Comparison of ENCODE assay signal across 8 cellular contexts in genomic region chr4:41360911-41361830, GRCh38.
DNase-seq lines count a peak whose midpoint lies in the region; ATAC-seq lines count a peak whose summit lies in the region.

No MANE protein-coding gene starts in this region.

- H3K9me3 ChIP-seq in neuronal stem cell (replicated peaks in 1 of 2; ENCODE audit: control insufficient read depth in 2 of 2, insufficient read depth in 1 of 2, low read depth in 1 of 2, low read length in 2 of 2): no peaks in the 10 kb centered on the region

- peak overlapping the region; percentile 25 for H2BK15ac ChIP-seq in neuronal stem cell (ENCODE audit: low read length)

- H3K18ac ChIP-seq in neuronal stem cell (ENCODE audit: low read length): peak overlapping the region; percentile 97

- peak overlapping the region; percentile 63 for H2BK12ac ChIP-seq in neuronal stem cell (ENCODE audit: low read length)

- H2AK5ac ChIP-seq in neuronal stem cell (ENCODE audit: low read depth, low read length): no peak overlapping the region

- no CpG with 5 or more reads among the region's 67 CpGs for WGBS in neuronal stem cell (ENCODE audit: extremely low coverage in 2 of 2, insufficient read length in 2 of 2, insufficient replicate concordance in 1 of 2), 2 donors

- H3K14ac ChIP-seq in neuronal stem cell (ENCODE audit: low read length): peak overlapping the region; percentile 65

- peaks cover 27 to 28% of the 10 kb centered on the region in 2 donors for H3K4me1 ChIP-seq in neuronal stem cell (ENCODE audit: control insufficient read depth in 2 of 2, insufficient read depth in 1 of 2, low read depth in 1 of 2, low read length in 2 of 2)

- DNase-seq in NCI-H82 (lab: John Stamatoyannopoulos, UW) (peak; percentile 67), NCI-H82 treated with DMSO at 0.1 percent for 48 hours (lab: John Stamatoyannopoulos, UW; ENCODE audit: unreplicated experiment) (no peak), SK-N-DZ (ENCODE audit: low spot score) (peak; percentile 39), glomerular visceral epithelial cell (ENCODE audit: extremely low spot score) (peak; percentile 56), neuronal stem cell (ENCODE audit: low spot score) (no peak), activated gamma-delta T cell treated with Interleukin-2 at 50 U/mL for 16 hours (no peak), T-helper 9 cell (no peak)

- H2BK5ac ChIP-seq in neuronal stem cell (ENCODE audit: low read length): peak overlapping the region; percentile 29

- H4K8ac ChIP-seq in neuronal stem cell (ENCODE audit: low read depth, low read length): no peak overlapping the region

- ATAC-seq in GM19035 (IDR thresholded peaks at IDR 0.05; ENCODE audit: unreplicated experiment): no peak

- H2AFZ ChIP-seq in neuronal stem cell (ENCODE audit: low read length): peak overlapping the region; percentile 99

- no peak overlapping the region for H2BK120ac ChIP-seq in neuronal stem cell (ENCODE audit: low read depth, low read length)

- H3K4ac ChIP-seq in neuronal stem cell (ENCODE audit: low read length): no peak overlapping the region

- no peak overlapping the region for H3K27ac ChIP-seq in neuronal stem cell (replicated peaks; ENCODE audit: low read length)

- no peaks in the 10 kb centered on the region for H3K36me3 ChIP-seq in neuronal stem cell (replicated peaks in 1 of 2; ENCODE audit: control insufficient read depth in 2 of 2, insufficient read depth in 2 of 2, low read length in 2 of 2)

- H3K4me2 ChIP-seq in neuronal stem cell (ENCODE audit: insufficient read depth, low read length, poor library complexity, severe bottlenecking): peak overlapping the region; percentile 99

- H3K23ac ChIP-seq in neuronal stem cell (ENCODE audit: low read depth, low read length, poor library complexity): peak overlapping the region; percentile 38

- H3K79me1 ChIP-seq in neuronal stem cell (ENCODE audit: low read depth, low read length): no peaks in the 10 kb centered on the region

- peak overlapping the region; percentile 87 for H3K9ac ChIP-seq in neuronal stem cell (ENCODE audit: low read depth, low read length, poor library complexity)

- H3K4me3 ChIP-seq in neuronal stem cell (ENCODE audit: low read length in 2 of 2): peak overlapping the region; percentile 80 to 95

- H3K27me3 ChIP-seq in neuronal stem cell (ENCODE audit: control insufficient read depth in 3 of 3, insufficient read depth in 3 of 3, low read depth in 1 of 3, low read length in 3 of 3): peaks cover 0 to 18% (median 13%) of the 10 kb centered on the region in 3 experiments

- no peak overlapping the region for H4K91ac ChIP-seq in neuronal stem cell (ENCODE audit: low read depth, low read length, poor library complexity)

Comparison
In these comparisons a context has a peak if more than half of its experiments do, and no peak if none do; other contexts are left out.
1. DNase-seq: peak in NCI-H82 (single experiment), SK-N-DZ (single experiment) and glomerular visceral epithelial cell (single experiment); none in NCI-H82 treated with DMSO at 0.1 percent for 48 hours (single experiment), neuronal stem cell (single experiment), activated gamma-delta T cell treated with Interleukin-2 at 50 U/mL for 16 hours (single experiment) and T-helper 9 cell (single experiment).